ENCODE assay signal across 1 cellular context in the genomic region with DNA sequence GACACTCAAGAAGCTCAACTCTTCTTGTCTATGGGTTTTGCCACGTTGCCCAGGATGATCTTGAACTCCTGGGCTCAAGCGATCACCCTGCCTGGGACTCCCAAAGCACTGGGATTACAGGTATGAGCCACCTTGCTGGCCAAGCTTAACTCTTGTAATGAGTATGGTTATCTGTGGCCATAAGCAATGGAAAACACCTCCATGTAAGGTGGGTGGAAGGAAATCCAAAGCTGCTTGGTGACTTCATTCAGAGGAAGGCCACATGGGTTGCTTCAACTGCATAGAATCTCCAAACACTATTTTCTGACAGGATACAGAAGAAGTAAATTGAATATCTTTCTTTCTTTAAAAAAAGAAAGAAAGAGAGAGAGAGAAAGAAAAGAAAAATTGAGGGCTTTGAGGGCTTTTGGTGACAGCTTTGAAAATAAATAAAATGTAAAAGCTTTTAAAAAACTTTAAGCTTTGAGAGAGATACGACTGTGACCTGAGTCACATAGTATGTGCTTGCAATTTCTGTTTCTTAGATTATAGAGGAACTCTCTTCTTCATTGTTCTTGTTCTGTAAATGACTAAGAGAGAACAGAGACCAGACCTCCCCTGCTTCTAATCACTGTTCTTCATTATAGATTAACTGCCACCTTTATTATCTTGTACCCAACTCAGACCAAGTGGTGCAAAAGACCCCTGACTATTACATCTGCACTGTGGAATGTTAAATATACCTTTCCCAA.
TF ChIP-seq lines count a peak whose summit lies in the region.

No MANE protein-coding gene starts in this region.

TF ChIP-seq in IMR-90, 13 proteins besides CTCF, POLR2A, EP300 and RAD21:
- no peak for TF ChIP-seq NFE2L2 (IDR thresholded peaks at IDR 0.05; ENCODE audit: low read depth, low read length)
- no peak for TF ChIP-seq RFX5 (IDR thresholded peaks at IDR 0.05; ENCODE audit: low read depth, low read length)
- TF ChIP-seq MAFK (IDR thresholded peaks at IDR 0.05; ENCODE audit: low read depth, low read length) = no peak
- TF ChIP-seq, protein P1, sequence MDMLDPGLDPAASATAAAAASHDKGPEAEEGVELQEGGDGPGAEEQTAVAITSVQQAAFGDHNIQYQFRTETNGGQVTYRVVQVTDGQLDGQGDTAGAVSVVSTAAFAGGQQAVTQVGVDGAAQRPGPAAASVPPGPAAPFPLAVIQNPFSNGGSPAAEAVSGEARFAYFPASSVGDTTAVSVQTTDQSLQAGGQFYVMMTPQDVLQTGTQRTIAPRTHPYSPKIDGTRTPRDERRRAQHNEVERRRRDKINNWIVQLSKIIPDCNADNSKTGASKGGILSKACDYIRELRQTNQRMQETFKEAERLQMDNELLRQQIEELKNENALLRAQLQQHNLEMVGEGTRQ (IDR thresholded peaks at IDR 0.05; ENCODE audit: low read depth, low read length) = no peak
- TF ChIP-seq BHLHE40 (IDR thresholded peaks at IDR 0.05; ENCODE audit: low read depth, low read length) = no peak
- no peak for TF ChIP-seq MXI1 (IDR thresholded peaks at IDR 0.05; ENCODE audit: borderline replicate concordance, low read depth, low read length)
- TF ChIP-seq MAZ (IDR thresholded peaks at IDR 0.05; ENCODE audit: borderline replicate concordance, low read depth, low read length) = no peak
- no peak for TF ChIP-seq CHD1 (IDR thresholded peaks at IDR 0.05; ENCODE audit: low read depth, low read length)
- no peak for TF ChIP-seq CEBPB (IDR thresholded peaks at IDR 0.05; ENCODE audit: low read depth, low read length)
- no peak for TF ChIP-seq RCOR1 (IDR thresholded peaks at IDR 0.05; ENCODE audit: insufficient replicate concordance, low read length)
- TF ChIP-seq ELK1 (IDR thresholded peaks at IDR 0.05; ENCODE audit: borderline replicate concordance, low read depth, low read length) = no peak
- TF ChIP-seq FOS (IDR thresholded peaks at IDR 0.05; ENCODE audit: low read depth, low read length) = no peak
- no peak for TF ChIP-seq SMC3 (IDR thresholded peaks at IDR 0.05; ENCODE audit: low read depth, low read length)
